Comparison of ENCODE assay signal across 10 cellular contexts in genomic region chr20:43799150-43799711, GRCh38.
DNase-seq lines count a peak whose midpoint lies in the region; ATAC-seq and TF ChIP-seq lines count a peak whose summit lies in the region.
"Had no signal": no experiment of that assay in that cellular context is flagged by ENCODE, and none has a peak within 500 bp of the region (broad histone marks: within the 10 kb centered on the region; RNA-seq: fewer than 3 reads in every experiment).

No MANE protein-coding gene starts in this region.

- POLR2A ChIA-PET in OCI-LY7 (lab: Charles Lee), result no interaction called here

- H3K9me3 ChIP-seq in OCI-LY7 (ENCODE audit: low read length), result 0 out of 2 replicates have a peak, but pooled peaks cover 7% of the 10 kb centered on the region
- H3K9me3 ChIP-seq: body of pancreas had no signal

- CTCF ChIA-PET in OCI-LY7 (lab: Charles Lee; ENCODE audit: unreplicated experiment), result no interaction called here

- H3K79me2 ChIP-seq in OCI-LY7 (ENCODE audit: insufficient read depth, low read depth, low read length), result no peaks in the 10 kb centered on the region

- no peaks in the 10 kb centered on the region for H3K27me3 Mint-ChIP-seq in activated CD4-positive, alpha-beta T cell treated with anti-CD3 and anti-CD28 coated beads, Interleukin-2, amount 10 ng/mL, durations not matched to agents 24 days and 14 days
- peaks cover 9% of the 10 kb centered on the region for H3K27me3 Mint-ChIP-seq in activated T-helper 17 cell treated with anti-CD3 and anti-CD28 coated beads, Interleukin-2, amount 50 U/mL, for 72 hours

- H3K9me3 Mint-ChIP-seq in activated CD4-positive, alpha-beta T cell treated with anti-CD3 and anti-CD28 coated beads, Interleukin-2, amount 10 ng/mL, durations not matched to agents 24 days and 14 days, result peaks cover 20% of the 10 kb centered on the region
- peaks cover 11% of the 10 kb centered on the region for H3K9me3 Mint-ChIP-seq in activated T-helper 17 cell treated with anti-CD3 and anti-CD28 coated beads, Interleukin-2, amount 50 U/mL, for 72 hours

- no peaks in the 10 kb centered on the region for H3K36me3 ChIP-seq in OCI-LY7 (ENCODE audit: insufficient read depth, low read length)

- no peaks in the 10 kb centered on the region for H3K9me2 ChIP-seq in OCI-LY7 (ENCODE audit: insufficient read depth, low read length)

- no peak overlapping the region for H2AFZ ChIP-seq in OCI-LY7 (ENCODE audit: low read length)

- peaks cover 23% of the 10 kb centered on the region for H3K4me1 Mint-ChIP-seq in activated CD4-positive, alpha-beta T cell treated with anti-CD3 and anti-CD28 coated beads, Interleukin-2, amount 10 ng/mL, durations not matched to agents 24 days and 14 days
- no peaks in the 10 kb centered on the region for H3K4me1 Mint-ChIP-seq in activated T-helper 17 cell treated with anti-CD3 and anti-CD28 coated beads, Interleukin-2, amount 50 U/mL, for 72 hours

- no peak overlapping the region for H3K4me2 ChIP-seq in OCI-LY7 (ENCODE audit: low read length)

- intact Hi-C loops in activated CD4-positive, alpha-beta T cell treated with anti-CD3 and anti-CD28 coated beads, Interleukin-2, amount 10 ng/mL, durations not matched to agents 24 days and 14 days (cut with micrococcal nuclease), result loop anchor here (2.0 kb wide), 1 partner anchor 48 kb away; no protein-coding TSS in a partner anchor
- intact Hi-C loops in posterior cingulate gyrus (cut with DNase I), result no loop called here
- intact Hi-C loops in OCI-LY7 (cut with micrococcal nuclease; ENCODE audit: unreplicated experiment), result no loop called here

- no peak overlapping the region for H3K27ac ChIP-seq in OCI-LY7 (ENCODE audit: low read depth, low read length, poor library complexity, severe bottlenecking)
- H3K27ac ChIP-seq: body of pancreas had no signal

- peak; percentile 21 for ATAC-seq in activated T-helper 17 cell treated with anti-CD3 and anti-CD28 coated beads, Interleukin-2, amount 50 U/mL, for 72 hours (replicated peaks)
- ATAC-seq: body of pancreas had no signal

- H3K4me3 ChIP-seq in OCI-LY7 (ENCODE audit: low read depth, low read length, poor library complexity, severe bottlenecking), result no peak overlapping the region
- H3K4me3 ChIP-seq: body of pancreas had no signal

- H3K4me1 ChIP-seq in OCI-LY7 (ENCODE audit: insufficient read depth, low read length, poor library complexity, severe bottlenecking), result no peaks in the 10 kb centered on the region
- H3K4me1 ChIP-seq: body of pancreas had no signal

- no peaks in the 10 kb centered on the region for H4K20me1 ChIP-seq in OCI-LY7 (ENCODE audit: insufficient read depth, low read length)

- H3K27ac Mint-ChIP-seq in activated CD4-positive, alpha-beta T cell treated with anti-CD3 and anti-CD28 coated beads, Interleukin-2, amount 10 ng/mL, durations not matched to agents 24 days and 14 days, result peak overlapping the region; percentile 65
- H3K27ac Mint-ChIP-seq in activated T-helper 17 cell treated with anti-CD3 and anti-CD28 coated beads, Interleukin-2, amount 50 U/mL, for 72 hours, result no peak overlapping the region

- no peak for TF ChIP-seq CTCF in OCI-LY7 (conservative IDR thresholded peaks at IDR 0.05; ENCODE audit: low read length)

- no TSS peak for BruUV-seq in OCI-LY7 (replicated peaks; lab: Mats Ljungman, UMichigan)

- H3K4me3 Mint-ChIP-seq in activated CD4-positive, alpha-beta T cell treated with anti-CD3 and anti-CD28 coated beads, Interleukin-2, amount 10 ng/mL, durations not matched to agents 24 days and 14 days, result peak overlapping the region; percentile 40
- H3K4me3 Mint-ChIP-seq in activated T-helper 17 cell treated with anti-CD3 and anti-CD28 coated beads, Interleukin-2, amount 50 U/mL, for 72 hours, result no peak overlapping the region

- DNase-seq in activated CD4-positive, alpha-beta T cell treated with anti-CD3 and anti-CD28 coated beads, Interleukin-2, amount 10 ng/mL, durations not matched to agents 24 days and 14 days, result peak; percentile 60
- DNase-seq in activated CD4-positive, alpha-beta T cell treated with anti-CD3 and anti-CD28 coated beads, Interleukin-2, amount 50 U/mL, for 4 hours, result no peak
- DNase-seq in LHCN-M2 (ENCODE audit: low read depth) (peak; percentile 4), posterior cingulate gyrus (peak in 7 of 10 donors; percentile 18 to 91 (median 33)), AG20443 (ENCODE audit: low spot score) (no peak), OCI-LY7 (ENCODE audit: low spot score) (no peak), NCI-H446 (lab: John Stamatoyannopoulos, UW) (no peak)
- DNase-seq: body of pancreas, GDM1 had no signal

- peaks cover 5% of the 10 kb centered on the region for H3K36me3 Mint-ChIP-seq in activated CD4-positive, alpha-beta T cell treated with anti-CD3 and anti-CD28 coated beads, Interleukin-2, amount 10 ng/mL, durations not matched to agents 24 days and 14 days (ENCODE audit: low read depth)
- no peaks in the 10 kb centered on the region for H3K36me3 Mint-ChIP-seq in activated T-helper 17 cell treated with anti-CD3 and anti-CD28 coated beads, Interleukin-2, amount 50 U/mL, for 72 hours (ENCODE audit: low read depth)

Comparison
In these comparisons a context has a peak if more than half of its experiments do, and no peak if none do; other contexts are left out.
1. DNase-seq: peak in activated CD4-positive, alpha-beta T cell treated with anti-CD3 and anti-CD28 coated beads, Interleukin-2, amount 10 ng/mL, durations not matched to agents 24 days and 14 days (single experiment), LHCN-M2 (single experiment) and posterior cingulate gyrus (7 of 10); none in activated CD4-positive, alpha-beta T cell treated with anti-CD3 and anti-CD28 coated beads, Interleukin-2, amount 50 U/mL, for 4 hours (0 of 2), AG20443 (single experiment), OCI-LY7 (single experiment) and NCI-H446 (0 of 2).